17 cellular contexts compared by ENCODE assay signal in genomic region chr5:160675988-160676387, GRCh38.
DNase-seq lines count a peak whose midpoint lies in the region; ATAC-seq and TF ChIP-seq lines count a peak whose summit lies in the region.
"Had no signal": no experiment of that assay in that cellular context is flagged by ENCODE, and none has a peak within 500 bp of the region (broad histone marks: within the 10 kb centered on the region; RNA-seq: fewer than 3 reads in every experiment).

No MANE protein-coding gene starts in this region.

- no peaks in the 10 kb centered on the region for H3K36me3 Mint-ChIP-seq in stimulated activated effector memory CD8-positive, alpha-beta T cell treated with anti-CD3 and anti-CD28 coated beads, Interleukin-12 subunit alpha, Interleukin-12 subunit beta, amount 100 ng/mL, for 72 hours

- no peak overlapping the region for H3K27ac Mint-ChIP-seq in stimulated activated effector memory CD8-positive, alpha-beta T cell treated with anti-CD3 and anti-CD28 coated beads, Interleukin-12 subunit alpha, Interleukin-12 subunit beta, amount 100 ng/mL, for 72 hours
- H3K27ac Mint-ChIP-seq: T-helper 17 cell had no signal

- TF ChIP-seq CTCF in GM12864 (IDR thresholded peaks at IDR 0.05; ENCODE audit: low read depth, low read length, missing control alignments), result peak; percentile 13
- TF ChIP-seq CTCF in GM20000 (IDR thresholded peaks at IDR 0.05; ENCODE audit: extremely low read depth, missing control alignments), result peak; percentile 7

- no peaks in the 10 kb centered on the region for H3K9me3 Mint-ChIP-seq in stimulated activated effector memory CD8-positive, alpha-beta T cell treated with anti-CD3 and anti-CD28 coated beads, Interleukin-12 subunit alpha, Interleukin-12 subunit beta, amount 100 ng/mL, for 72 hours

- ATAC-seq in left colon, result peak; percentile 40
- ATAC-seq in stimulated activated effector memory CD8-positive, alpha-beta T cell treated with anti-CD3 and anti-CD28 coated beads, Interleukin-12 subunit alpha, Interleukin-12 subunit beta, amount 100 ng/mL, for 72 hours, result no peak
- ATAC-seq: stimulated activated naive CD8-positive, alpha-beta T cell treated with anti-CD3 and anti-CD28 coated beads, Interleukin-15, Interleukin-2, amounts not matched to agents 100 U/mL and 50 U/mL, for 24 hours; T-helper 17 cell had no signal

- H3K4me3 Mint-ChIP-seq in stimulated activated effector memory CD8-positive, alpha-beta T cell treated with anti-CD3 and anti-CD28 coated beads, Interleukin-12 subunit alpha, Interleukin-12 subunit beta, amount 100 ng/mL, for 72 hours, result no peak overlapping the region
- H3K4me3 Mint-ChIP-seq: T-helper 17 cell had no signal

- intact Hi-C loops in left colon (cut with DNase I, micrococcal nuclease), result no loop called here

- no peak for DNase-seq in GM12864 (ENCODE audit: low read depth)
- DNase-seq in GM20000 (ENCODE audit: low spot score), result no peak
- peak; percentile 19 for DNase-seq in MV-4-11 (lab: John Stamatoyannopoulos, UW)
- DNase-seq in left colon, result no peak
- DNase-seq in SKM-1 treated with dmso at 0.1 percent for 144 hours (lab: John Stamatoyannopoulos, UW; ENCODE audit: unreplicated experiment), result no peak
- DNase-seq in NCI-H2029 treated with DMSO at 0.1 percent for 48 hours (lab: John Stamatoyannopoulos, UW), result no peak
- DNase-seq in stimulated activated CD4-positive, alpha-beta T cell treated with anti-CD3 and anti-CD28 coated beads, Interleukin-15, amount 100 ng/mL, for 24 hours, result no peak
- no peak for DNase-seq in stimulated activated effector memory CD8-positive, alpha-beta T cell treated with anti-CD3 and anti-CD28 coated beads, Interleukin-12 subunit alpha, Interleukin-12 subunit beta, amount 100 ng/mL, for 72 hours (ENCODE audit: low spot score in 2 of 2)
- DNase-seq: activated CD4-positive, alpha-beta T cell treated with anti-CD3 and anti-CD28 coated beads, Interleukin-2, amount 50 U/mL, for 1 hour; activated T-cell treated with anti-CD3 and anti-CD28 coated beads, Interleukin-2, amount 50 U/mL, for 48 hours; anterior cingulate cortex; dermis blood vessel endothelial cell; EL; right lobe of liver; stimulated activated naive CD8-positive, alpha-beta T cell treated with anti-CD3 and anti-CD28 coated beads, Interleukin-15, Interleukin-2, amounts not matched to agents 100 U/mL and 50 U/mL, for 24 hours; T-helper 17 cell had no signal

- H3K4me3 ChIP-seq in GM12864 (ENCODE audit: low read depth, low read length), result no peak overlapping the region
- H3K4me3 ChIP-seq: BLaER1, right lobe of liver had no signal

- no peaks in the 10 kb centered on the region for H3K4me1 Mint-ChIP-seq in stimulated activated effector memory CD8-positive, alpha-beta T cell treated with anti-CD3 and anti-CD28 coated beads, Interleukin-12 subunit alpha, Interleukin-12 subunit beta, amount 100 ng/mL, for 72 hours
- H3K4me1 Mint-ChIP-seq: T-helper 17 cell had no signal
